In genomic region chr2:55901322-55901721, GRCh38 we compare ENCODE assay signal across 12 cellular contexts. TPM values are rescaled to one million over a fixed set of nuclear protein-coding genes. Genes with fewer than 3 reads are reported as not detected.
DNase-seq lines count a peak whose midpoint lies in the region; ATAC-seq and TF ChIP-seq lines count a peak whose summit lies in the region.
"Had no signal": no experiment of that assay in that cellular context is flagged by ENCODE, and none has a peak within 500 bp of the region (broad histone marks: within the 10 kb centered on the region; RNA-seq: fewer than 3 reads in every experiment).

No MANE protein-coding gene starts in this region.

- H3K4me3 ChIP-seq in fibroblast of mammary gland (ENCODE audit: control insufficient read depth, low read depth, low read length) (no peak overlapping the region), suprapubic skin (no peak overlapping the region)

- H3K4me1 ChIP-seq in suprapubic skin: peaks cover 4% of the 10 kb centered on the region

- H3K27ac ChIP-seq in suprapubic skin: peak overlapping the region; percentile 56

- no peak for TF ChIP-seq EP300 in suprapubic skin (IDR thresholded peaks at IDR 0.05)

- no peaks in the 10 kb centered on the region for H3K27me3 ChIP-seq in suprapubic skin

- TF ChIP-seq CTCF in fibroblast of mammary gland (conservative IDR thresholded peaks at IDR 0.05; ENCODE audit: control insufficient read depth, insufficient read depth, low read depth, low read length): no peak
- no peak for TF ChIP-seq CTCF in suprapubic skin (IDR thresholded peaks at IDR 0.05)

- 25% methylated on average over 1 of the region's 1 CpG for WGBS in suprapubic skin

- H3K9me3 ChIP-seq in suprapubic skin: peaks cover 4% of the 10 kb centered on the region

- H3K36me3 ChIP-seq in suprapubic skin: no peaks in the 10 kb centered on the region

- no peak for ATAC-seq in GM18502 (IDR thresholded peaks at IDR 0.05; ENCODE audit: poor library complexity, unreplicated experiment)
- ATAC-seq in GM21360 (IDR thresholded peaks at IDR 0.05; ENCODE audit: unreplicated experiment): no peak
- no peak for ATAC-seq in HG03565 (IDR thresholded peaks at IDR 0.05; ENCODE audit: unreplicated experiment)
- ATAC-seq: left lobe of liver, Right ventricle myocardium inferior had no signal

- TF ChIP-seq POLR2A in suprapubic skin (IDR thresholded peaks at IDR 0.05): no peak

- peak; percentile 51 for DNase-seq in H4 (ENCODE audit: low spot score)
- DNase-seq in RPMI7951 (ENCODE audit: low read depth): peak; percentile 41
- DNase-seq in fibroblast of mammary gland (ENCODE audit: low read depth): peak; percentile 52
- no peak for DNase-seq in suprapubic skin (ENCODE audit: low spot score in 2 of 2)
- no peak for DNase-seq in amygdala (lab: John Stamatoyannopoulos, UW)
- DNase-seq: activated CD8-positive, alpha-beta memory T cell treated with anti-CD3 and anti-CD28 coated beads, Interleukin-2, amount 50 U/mL, for 48 hours; HFFc6 had no signal

RNA-seq across cellular contexts. Expression of gene EFEMP1, which starts 22.3 kb away (rescaled TPM):
- total RNA-seq in H4 (2014; rRNA removed; shearing (Covaris generic)): 0.51 and 2.0 TPM in 2 replicates
- 3.7 and 5.7 TPM in 2 replicates for total RNA-seq in RPMI7951 (2014; rRNA removed; shearing (Covaris generic))
- total RNA-seq in suprapubic skin: 100 to 1,000 TPM in 3 of 4 donors, 10 to 100 TPM in 1; 93.1 to 145 (median 137) TPM

Comparison
In these comparisons a context has a peak if more than half of its experiments do, and no peak if none do; other contexts are left out.
1. DNase-seq: peak in H4 (single experiment), RPMI7951 (single experiment) and fibroblast of mammary gland (single experiment); none in suprapubic skin (0 of 2) and amygdala (0 of 56).
2. RNA of gene EFEMP1, which starts 22.3 kb away (total RNA-seq): 93.1 to 145 TPM in suprapubic skin; 3.7 to 5.7 TPM in RPMI7951 and 0.51 to 2.0 TPM in H4; every median in the first group is over 10 times any median in the second.